8 cellular contexts compared by ENCODE assay signal in the genomic region with DNA sequence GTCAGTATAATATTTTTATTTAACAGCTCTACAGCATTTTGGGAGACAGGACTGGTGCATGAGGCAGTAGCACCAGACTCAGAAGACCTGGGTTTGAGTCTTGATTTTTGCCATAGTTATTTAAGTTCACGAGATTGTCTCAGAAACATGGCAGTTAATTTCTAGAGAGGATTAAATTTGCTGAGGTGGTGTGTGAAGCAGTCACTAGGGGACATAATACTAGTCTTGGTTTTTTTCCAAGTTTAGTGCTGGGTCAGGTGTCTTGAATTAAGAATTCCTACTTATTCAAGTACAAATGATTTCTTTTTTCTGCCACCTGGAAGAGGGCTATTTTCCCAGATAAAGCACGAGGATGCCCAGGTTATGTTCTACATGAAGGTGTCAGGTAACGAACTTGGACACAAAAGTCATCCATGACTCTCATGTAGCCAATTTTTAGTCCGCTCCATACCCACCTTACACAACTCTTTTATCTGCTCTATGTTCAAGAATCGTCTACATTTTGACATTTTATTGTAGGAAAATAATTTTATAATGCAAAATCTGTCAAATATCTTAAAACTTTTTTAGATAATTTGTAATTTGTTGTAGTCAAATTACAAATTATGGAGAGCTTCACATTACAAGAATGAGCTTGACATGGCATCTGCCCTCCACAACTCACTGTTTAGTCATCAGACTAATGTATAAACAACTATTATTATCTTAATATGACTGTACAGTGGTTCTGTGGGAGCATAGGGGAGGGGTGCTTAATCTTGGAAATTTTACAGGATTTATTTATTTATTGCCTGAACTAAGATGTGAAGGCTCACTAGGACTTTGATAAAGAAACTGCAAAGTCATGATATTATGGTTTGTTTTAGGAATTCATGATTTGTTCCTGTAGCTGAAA. TPM values are rescaled to one million over a fixed set of nuclear protein-coding genes. Genes with fewer than 3 reads are reported as not detected.
A peak's percentile ranks its signal among the peaks of the same experiment; 100 is the strongest.
DNase-seq lines count a peak whose midpoint lies in the region; ATAC-seq and TF ChIP-seq lines count a peak whose summit lies in the region.

No MANE protein-coding gene starts in this region.

- peaks cover 48% of the 10 kb centered on the region for H4K20me1 ChIP-seq in Karpas-422 (ENCODE audit: insufficient read depth, low read depth, low read length)

- WGBS in adrenal gland, 4 donors: 34 to 44% (median 37%) methylated on average over 5 of the region's 5 CpGs
- WGBS in suprapubic skin: 32% methylated on average over 5 of the region's 5 CpGs

- H3K4me1 ChIP-seq in Karpas-422 (ENCODE audit: low read length) (peaks cover 22% of the 10 kb centered on the region), adrenal gland (replicated peaks in 1 of 2) (peaks cover 36 to 57% of the 10 kb centered on the region in 2 donors), suprapubic skin (peaks cover 70% of the 10 kb centered on the region)

- no peak for TF ChIP-seq EP300 in suprapubic skin (IDR thresholded peaks at IDR 0.05)

- TF ChIP-seq CTCF in adrenal gland (IDR thresholded peaks at IDR 0.05) (no peak), suprapubic skin (IDR thresholded peaks at IDR 0.05) (no peak)

- no peaks in the 10 kb centered on the region for H3K9me2 ChIP-seq in Karpas-422 (replicated peaks; ENCODE audit: insufficient read depth, low read length)

- peak overlapping the region; percentile 89 for H3K4me3 ChIP-seq in Karpas-422 (ENCODE audit: low read length)
- peak overlapping the region in 2 of 4 donors; percentile 72 to 90 for H3K4me3 ChIP-seq in adrenal gland
- H3K4me3 ChIP-seq in suprapubic skin: peak overlapping the region; percentile 99

- H3K27ac ChIP-seq in Karpas-422 (ENCODE audit: low read length) (peak overlapping the region; percentile 81), adrenal gland (peak overlapping the region; percentile 96 to 100 (median 98)), suprapubic skin (peak overlapping the region; percentile 100)

- H2AFZ ChIP-seq in Karpas-422 (ENCODE audit: low read length): no peak overlapping the region

- H3K9me3 ChIP-seq in Karpas-422 (ENCODE audit: low read length) (no peaks in the 10 kb centered on the region), adrenal gland (replicated peaks in 1 of 3) (no peaks in the 10 kb centered on the region), suprapubic skin (no peaks in the 10 kb centered on the region)

- H3K4me2 ChIP-seq in Karpas-422 (ENCODE audit: low read depth, low read length, poor library complexity, severe bottlenecking): peak overlapping the region; percentile 90

- peaks cover 47% of the 10 kb centered on the region for H3K36me3 ChIP-seq in Karpas-422 (ENCODE audit: insufficient read depth, low read length)
- H3K36me3 ChIP-seq in adrenal gland (replicated peaks in 1 of 2): peaks cover 0 to 8% of the 10 kb centered on the region in 2 donors
- H3K36me3 ChIP-seq in suprapubic skin: peaks cover 10% of the 10 kb centered on the region

- H3K27me3 ChIP-seq in Karpas-422 (ENCODE audit: low read length): no peaks in the 10 kb centered on the region
- no peaks in the 10 kb centered on the region for H3K27me3 ChIP-seq in adrenal gland
- no peaks in the 10 kb centered on the region for H3K27me3 ChIP-seq in suprapubic skin

- peak; percentile 27 for DNase-seq in DMS 273 treated with DMSO at 0.1 percent for 48 hours (lab: John Stamatoyannopoulos, UW)
- DNase-seq in Karpas-422: peak; percentile 49
- DNase-seq in adrenal gland: no peak
- DNase-seq in kidney glomerular epithelial cell (lab: John Stamatoyannopoulos, UW): peak; percentile 61
- no peak for DNase-seq in suprapubic skin (ENCODE audit: low spot score in 2 of 2)
- DNase-seq in NCI-H1930 (lab: John Stamatoyannopoulos, UW): no peak

- ATAC-seq in GM18909 (IDR thresholded peaks at IDR 0.05; ENCODE audit: poor library complexity, unreplicated experiment): no peak
- ATAC-seq in HG03432 (IDR thresholded peaks at IDR 0.05; ENCODE audit: unreplicated experiment): no peak

- peaks cover 70% of the 10 kb centered on the region for H3K79me2 ChIP-seq in Karpas-422 (ENCODE audit: low read length)

- intact Hi-C loops in adrenal gland (cut with DNase I): loop anchor here in 1 of 2 donors (5.0 kb wide), 1 partner anchor 102 kb away; no protein-coding TSS in a partner anchor

- TF ChIP-seq POLR2A in adrenal gland (IDR thresholded peaks at IDR 0.05) (no peak), suprapubic skin (IDR thresholded peaks at IDR 0.05) (no peak)

- H3K9ac ChIP-seq in Karpas-422 (ENCODE audit: low read length): peak overlapping the region; percentile 99

RNA-seq across cellular contexts. Expression of a gene that starts 1.6 kb away (rescaled TPM):
- total RNA-seq in Karpas-422 (2014; rRNA removed; shearing (Covaris generic); ENCODE audit: low replicate concordance): 44.3 and 78.0 TPM in 2 replicates
- total RNA-seq in adrenal gland: 10 to 100 TPM; 53.1 to 89.2 (median 64.3) TPM
- 100 to 1,000 TPM in 1 of 3 donors, 10 to 100 TPM in 2; 15.6 to 109 (median 19.3) TPM for polyA plus RNA-seq in adrenal gland
- 100 to 1,000 TPM in 2 of 4 donors, 10 to 100 TPM in 2; 73.7 to 128 (median 99.6) TPM for total RNA-seq in suprapubic skin

Comparison
In these comparisons a context has a peak if more than half of its experiments do, and no peak if none do; other contexts are left out.
1. DNase-seq: peak in DMS 273 treated with DMSO at 0.1 percent for 48 hours (single experiment), Karpas-422 (single experiment) and kidney glomerular epithelial cell (single experiment); none in adrenal gland (0 of 7), suprapubic skin (0 of 2) and NCI-H1930 (0 of 2).
2. Peak in every context shown above with its lines, with median percentiles within 50 percentile points of each other: H3K27ac ChIP-seq.